ENCODE assay signal across 8 cellular contexts in genomic region chr1:38873027-38873969, GRCh38. TPM values are rescaled to one million over a fixed set of nuclear protein-coding genes. Genes with fewer than 3 reads are reported as not detected.
DNase-seq lines count a peak whose midpoint lies in the region; ATAC-seq, FAIRE-seq and TF ChIP-seq lines count a peak whose summit lies in the region.

Gene MYCBP (minus strand): TSS chr1:38873348. CDS start chr1:38873305, 43 bp downstream.

- H3K4me3 ChIP-seq in heart left ventricle: peak within 1 kb of the TSS; percentile 37 to 96 (median 80)

- H3K27ac Mint-ChIP-seq in T-cell (peak within 1 kb of the TSS; percentile 88 to 94), type B pancreatic cell (peak within 1 kb of the TSS; percentile 80)

- DNase-seq in GM12891 (ENCODE audit: insufficient read length, low spot score) (peak; percentile 97), NCI-H1436 treated with DMSO at 0.1 percent for 48 hours (lab: John Stamatoyannopoulos, UW) (peak; percentile 71), T-cell (peak; percentile 92 to 98 (median 96)), heart left ventricle (peak; percentile 96 to 98 (median 97)), pons (ENCODE audit: low spot score) (peak; percentile 94), type B pancreatic cell (ENCODE audit: extremely low spot score, unreplicated experiment) (peak; percentile 98)

- peak; percentile 99 for FAIRE-seq in GM12891 (lab: Jason Lieb, UNC)

- CTCF ChIA-PET in T-cell (lab: Charles Lee): interaction anchor here in 1 of 2 donors (0.5 to 0.6 kb wide), 2 partner anchors 16 to 111 kb away, joined by 3 read pairs; no protein-coding TSS in a partner anchor

- H3K4me1 Mint-ChIP-seq in T-cell (peaks cover 24 to 34% (median 33%) of the 10 kb centered on the region in 3 donors), type B pancreatic cell (ENCODE audit: unreplicated experiment) (peaks cover 20% of the 10 kb centered on the region)

- H3K9me3 Mint-ChIP-seq in T-cell (no peaks in the 10 kb centered on the region), type B pancreatic cell (no peaks in the 10 kb centered on the region)

- TF ChIP-seq CTCF in heart left ventricle (IDR thresholded peaks at IDR 0.05): peak in 5 of 12 donors; percentile 17 to 45 (median 24)
- TF ChIP-seq CTCF in type B pancreatic cell (conservative IDR thresholded peaks at IDR 0.05): no peak

- no peaks in the 10 kb centered on the region for H3K27me3 ChIP-seq in heart left ventricle

- H3K36me3 Mint-ChIP-seq in T-cell: peaks cover 3% of the 10 kb centered on the region
- H3K36me3 Mint-ChIP-seq in type B pancreatic cell: peaks cover 8% of the 10 kb centered on the region

- peaks cover 0 to 29% (median 21%) of the 10 kb centered on the region in 12 donors for H3K4me1 ChIP-seq in heart left ventricle

- POLR2A ChIA-PET in T-cell (lab: Charles Lee): interaction anchor here in 1 of 2 donors (1.4 kb wide), 1 partner anchor 153 kb away, joined by 3 read pairs; the partner anchor contains the start of gene NDUFS5

- H3K9me3 ChIP-seq in heart left ventricle: no peaks in the 10 kb centered on the region

- H3K36me3 ChIP-seq in heart left ventricle: peaks cover 0 to under 1% (median 0%) of the 10 kb centered on the region in 9 donors

- ATAC-seq in HG02840 (IDR thresholded peaks at IDR 0.05; ENCODE audit: low FRiP score, unreplicated experiment) (peak; percentile 99), T-cell (replicated peaks in 1 of 4) (peak; percentile 99), heart left ventricle (peak; percentile 98 to 100 (median 100))

- WGBS in adipose tissue, 3 donors: 0 to 1% (median 0%) methylated on average over 63 to 69 of the region's 69 CpGs
- 0 to 1% (median 0%) methylated on average over 32 to 69 of the region's 69 CpGs for WGBS in heart left ventricle, 4 donors

- intact Hi-C loops in heart left ventricle (cut with DNase I): loop anchor here in 8 of 10 donors (5.0 to 10.0 kb wide), 3 partner anchors 119 to 222 kb away; partner anchors contain the start of gene AKIRIN1 (in 7 of the 8)

- no peaks in the 10 kb centered on the region for H3K27me3 Mint-ChIP-seq in T-cell
- H3K27me3 Mint-ChIP-seq in type B pancreatic cell: no peaks in the 10 kb centered on the region

- peak within 1 kb of the TSS; percentile 2 for H3K27ac ChIP-seq in adipose tissue (ENCODE audit: low read depth, low read length)
- H3K27ac ChIP-seq in heart left ventricle: peak within 1 kb of the TSS; percentile 53 to 80 (median 72)

- TF ChIP-seq POLR2A in GM12891 (IDR thresholded peaks at IDR 0.05; ENCODE audit: low read depth, low read length) (peak; percentile 57; the same call in 1 of the 2 replicates), heart left ventricle (IDR thresholded peaks at IDR 0.05) (peak in 1 of 2 donors; percentile 80)

- peak within 1 kb of the TSS; percentile 86 to 90 (median 90) for H3K4me3 Mint-ChIP-seq in T-cell
- peak within 1 kb of the TSS; percentile 96 for H3K4me3 Mint-ChIP-seq in type B pancreatic cell

TF ChIP-seq in GM12891, 5 proteins besides CTCF, POLR2A, EP300 and RAD21:
- TF ChIP-seq POU2F2 (IDR thresholded peaks at IDR 0.05; ENCODE audit: low read depth, low read length): peak; percentile 66; the same call in 1 of the 2 replicates
- peak; percentile 48; the same call in 1 of the 2 replicates for TF ChIP-seq SPI1 (IDR thresholded peaks at IDR 0.05; ENCODE audit: low read depth, low read length)
- TF ChIP-seq PAX5 (IDR thresholded peaks at IDR 0.05; ENCODE audit: insufficient read depth, low read length, severe bottlenecking): no peak
- peak; percentile 36; the same call in 1 of the 2 replicates for TF ChIP-seq TAF1 (IDR thresholded peaks at IDR 0.05; ENCODE audit: low read depth, low read length)
- TF ChIP-seq POLR2AphosphoS5 (IDR thresholded peaks at IDR 0.05; ENCODE audit: low read depth, low read length): peak; percentile 72

RNA-seq across cellular contexts. Expression of gene MYCBP, which starts in this region (rescaled TPM):
- 20.3 TPM for polyA plus RNA-seq in GM12891 (2012; ENCODE audit: low read depth, missing spikeins)
- 10 to 100 TPM in 4 of 5 donors, 1 to 10 TPM in 1; 7.0 to 19.4 (median 17.2) TPM for total RNA-seq in T-cell
- 10 to 100 TPM; 10.2 to 13.0 (median 11.7) TPM for polyA plus RNA-seq in adipose tissue
- 10 to 100 TPM in 5 of 9 donors, 1 to 10 TPM in 4; 4.8 to 26.2 (median 11.1) TPM for total RNA-seq in heart left ventricle
- 10 to 100 TPM in 1 of 2 donors, 1 to 10 TPM in 1; 3.0 to 14.4 TPM for polyA plus RNA-seq in heart left ventricle
- 20.0 and 29.6 TPM in 2 replicates for total RNA-seq in type B pancreatic cell (ENCODE audit: low replicate concordance)

Comparison
In these comparisons a context has a peak if more than half of its experiments do, and no peak if none do; other contexts are left out.
1. Peak in every context shown above with its lines: DNase-seq, ATAC-seq, H3K4me3 ChIP-seq and H3K27ac ChIP-seq.